ENCODE assay signal across 8 cellular contexts in genomic region chr5:134524219-134524825, GRCh38. TPM values are rescaled to one million over a fixed set of nuclear protein-coding genes. Genes with fewer than 3 reads are reported as not detected.
DNase-seq lines count a peak whose midpoint lies in the region; ATAC-seq and TF ChIP-seq lines count a peak whose summit lies in the region.

No MANE protein-coding gene starts in this region.

- TF ChIP-seq CTCF in AG04450 (IDR thresholded peaks at IDR 0.05; ENCODE audit: low read depth, low read length) (no peak), endodermal cell (conservative IDR thresholded peaks at IDR 0.05) (no peak)

- peak overlapping the region; percentile 95 for H3K27ac Mint-ChIP-seq in endodermal cell

- H3K4me3 Mint-ChIP-seq in endodermal cell, result peak overlapping the region; percentile 89

- peak overlapping the region; percentile 37 to 38 for H3K23ac ChIP-seq in mesenchymal stem cell (ENCODE audit: low read length in 2 of 2)

- H3K4me2 ChIP-seq in mesenchymal stem cell (ENCODE audit: low read length, poor library complexity, severe bottlenecking), result peak overlapping the region; percentile 86

- H4K8ac ChIP-seq in mesenchymal stem cell (ENCODE audit: low read length), result peak overlapping the region; percentile 97

- H3K9me3 ChIP-seq in AG04450 (ENCODE audit: control insufficient read depth, insufficient read depth, low read length) (peaks cover 5% of the 10 kb centered on the region; the same call in 1 of the 2 replicates), endodermal cell (ENCODE audit: control insufficient read depth, low read length) (no peaks in the 10 kb centered on the region), mesenchymal stem cell (ENCODE audit: control insufficient read depth, low read length) (no peaks in the 10 kb centered on the region)

- peak overlapping the region; percentile 85 to 87 for H2BK12ac ChIP-seq in mesenchymal stem cell (ENCODE audit: low read length in 2 of 2)

- H3K9ac ChIP-seq in endodermal cell (ENCODE audit: extremely low read depth, low read length, poor library complexity, severe bottlenecking) (peak overlapping the region; percentile 84), mesenchymal stem cell (ENCODE audit: low read length) (peak overlapping the region; percentile 100)

- peak overlapping the region; percentile 85 to 99 for H3K18ac ChIP-seq in mesenchymal stem cell (ENCODE audit: low read depth in 1 of 2, low read length in 2 of 2)

- DNase-seq in AG04450 (ENCODE audit: low read depth, low spot score) (no peak), NCI-H774 (lab: John Stamatoyannopoulos, UW) (peak; percentile 22), endodermal cell (peak; percentile 95), mesenchymal stem cell (peak; percentile 77)
- peak; percentile 67 for DNase-seq in activated CD8-positive, alpha-beta memory T cell treated with anti-CD3 and anti-CD28 coated beads, Interleukin-2, amount 50 U/mL, for 4 hours
- DNase-seq in stimulated activated CD8-positive, alpha-beta memory T cell treated with anti-CD3 and anti-CD28 coated beads, Interleukin-12 subunit alpha, Interleukin-12 subunit beta, amount 100 ng/mL, for 1 hour (ENCODE audit: low read depth), result peak; percentile 45

- peaks cover 2% of the 10 kb centered on the region for H3K79me1 ChIP-seq in mesenchymal stem cell (replicated peaks; ENCODE audit: low read length, poor library complexity, severe bottlenecking)

- H3K36me3 Mint-ChIP-seq in endodermal cell (ENCODE audit: low read depth), result no peaks in the 10 kb centered on the region

- H2BK120ac ChIP-seq in mesenchymal stem cell (ENCODE audit: low read depth, low read length), result peak overlapping the region; percentile 98

- CTCF ChIA-PET in AG04450 (lab: Charles Lee), result interaction anchor here (0.6 to 2.0 kb wide), 6 partner anchors 62 to 115 kb away, joined by 3 to 7 read pairs (median 5); partner anchors contain the start of gene CDKN2AIPNL

- H3K9me3 Mint-ChIP-seq in endodermal cell, result no peaks in the 10 kb centered on the region

- H3K27me3 ChIP-seq in AG04450 (ENCODE audit: control insufficient read depth, insufficient read depth, low read length) (peaks cover 8% of the 10 kb centered on the region), endodermal cell (ENCODE audit: control insufficient read depth, insufficient read depth, low read length, poor library complexity, severe bottlenecking) (no peaks in the 10 kb centered on the region), mesenchymal stem cell (ENCODE audit: control insufficient read depth in 1 of 2, insufficient read depth in 1 of 2, low read length in 2 of 2) (peaks cover 0 to 6% of the 10 kb centered on the region in 2 experiments)

- peaks cover 15% of the 10 kb centered on the region for H3K4me1 Mint-ChIP-seq in endodermal cell

- H4K91ac ChIP-seq in mesenchymal stem cell (ENCODE audit: low read length), result peak overlapping the region; percentile 96

- peak overlapping the region; percentile 67 to 93 for H3K14ac ChIP-seq in mesenchymal stem cell (ENCODE audit: low read length in 2 of 2)

- ATAC-seq in HG03175 (IDR thresholded peaks at IDR 0.05; ENCODE audit: unreplicated experiment), result no peak

- H3K36me3 ChIP-seq in endodermal cell (ENCODE audit: control insufficient read depth, insufficient read depth, low read length) (no peaks in the 10 kb centered on the region), mesenchymal stem cell (ENCODE audit: control insufficient read depth in 1 of 2, insufficient read depth in 2 of 2, low read depth in 1 of 2, low read length in 2 of 2) (no peaks in the 10 kb centered on the region)

- peak overlapping the region; percentile 99 for H2BK15ac ChIP-seq in mesenchymal stem cell (ENCODE audit: low read depth, poor library complexity, severe bottlenecking)

- H2AFZ ChIP-seq in mesenchymal stem cell (ENCODE audit: low read depth, low read length), result peak overlapping the region; percentile 72

- POLR2A ChIA-PET in AG04450 (lab: Yijun Ruan, JAX), result interaction anchor here (0.6 to 2.7 kb wide), 10 partner anchors 13 to 382 kb away, joined by 3 to 14 read pairs (median 4); no protein-coding TSS in a partner anchor

- H2AK5ac ChIP-seq in mesenchymal stem cell (ENCODE audit: low read length, severe bottlenecking), result peak overlapping the region; percentile 96

- peak overlapping the region; percentile 76 for H2BK5ac ChIP-seq in mesenchymal stem cell (ENCODE audit: low read depth, low read length, poor library complexity, severe bottlenecking)

- peak; percentile 62 for TF ChIP-seq POLR2A in GM19193 (IDR thresholded peaks at IDR 0.05; ENCODE audit: extremely low read depth, insufficient read depth, insufficient read length)

- H3K4me3 ChIP-seq in AG04450 (ENCODE audit: low read depth, low read length) (peak overlapping the region; percentile 73), endodermal cell (ENCODE audit: low read length) (peak overlapping the region; percentile 95), mesenchymal stem cell (ENCODE audit: insufficient read depth in 1 of 2, low read depth in 1 of 2, low read length in 2 of 2) (peak overlapping the region; percentile 74 to 94)

- H3K27ac ChIP-seq in AG04450 (ENCODE audit: low read depth, low read length) (peak overlapping the region; percentile 87), endodermal cell (ENCODE audit: low read depth, low read length) (no peak overlapping the region), mesenchymal stem cell (ENCODE audit: low read length, poor library complexity, severe bottlenecking) (peak overlapping the region; percentile 88)

- WGBS in endodermal cell (ENCODE audit: insufficient coverage in 1 of 2, insufficient read length in 1 of 2), 2 experiments, result 0 to 2% methylated on average over 5 to 43 of the region's 43 CpGs
- WGBS in mesenchymal stem cell, result 0% methylated on average over 20 of the region's 43 CpGs

- no peaks in the 10 kb centered on the region for H3K27me3 Mint-ChIP-seq in endodermal cell (ENCODE audit: insufficient read depth)

- peak overlapping the region; percentile 21 to 98 for H3K4ac ChIP-seq in mesenchymal stem cell (ENCODE audit: low read depth in 1 of 2, low read length in 2 of 2)

- peaks cover 5% of the 10 kb centered on the region for H3K4me1 ChIP-seq in endodermal cell (ENCODE audit: control insufficient read depth, insufficient read depth, low read length)
- peaks cover 17% of the 10 kb centered on the region for H3K4me1 ChIP-seq in mesenchymal stem cell (ENCODE audit: control insufficient read depth, insufficient read depth, low read depth, low read length)

RNA-seq across cellular contexts. Expression of gene JADE2, which starts 1.1 kb away (rescaled TPM):
- polyA plus RNA-seq in AG04450 (2011; rRNA removed), result 12.4 and 13.2 TPM in 2 replicates
- polyA minus RNA-seq in AG04450 (2011; rRNA and poly(A)+ RNA removed), result 31.0 and 32.7 TPM in 2 replicates
- total RNA-seq in endodermal cell, result 10 to 100 TPM; 33.9 to 51.9 TPM
- 4.3 TPM for polyA plus RNA-seq in endodermal cell (2013, experiment 1 of 2)
- 4.5 TPM for polyA plus RNA-seq in endodermal cell (2013, experiment 2 of 2)
- 19.8 TPM for polyA plus RNA-seq in mesenchymal stem cell (2013, experiment 1 of 2)
- 17.8 TPM for polyA plus RNA-seq in mesenchymal stem cell (2013, experiment 2 of 2)
